ENCODE assay signal across 31 cellular contexts in the genomic region with DNA sequence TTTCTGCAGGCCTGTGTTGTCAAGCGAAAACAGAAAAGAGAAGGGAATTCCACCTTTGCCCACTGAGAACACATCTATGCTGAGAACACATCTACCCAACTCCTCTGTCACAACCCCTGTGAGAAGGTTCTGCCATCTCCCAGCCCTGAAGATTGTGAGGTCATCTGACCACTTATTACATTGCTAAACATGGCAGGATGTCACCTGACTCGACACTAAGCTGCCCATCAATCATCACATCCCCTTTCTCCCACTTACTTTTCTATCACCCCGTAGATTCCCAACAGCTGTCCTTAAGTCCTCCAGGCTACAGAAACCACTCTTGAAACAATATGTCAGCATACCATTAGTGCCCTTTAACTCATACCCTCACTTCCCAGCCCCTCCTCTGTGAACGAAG.
"Had no signal": no experiment of that assay in that cellular context is flagged by ENCODE, and none has a peak within 500 bp of the region (broad histone marks: within the 10 kb centered on the region; RNA-seq: fewer than 3 reads in every experiment).

No MANE protein-coding gene starts in this region.

- H3K4me3 Mint-ChIP-seq: mesothelial cell of epicardium; naive thymus-derived CD8-positive, alpha-beta T cell; stimulated activated memory B cell treated with anti-CD40 and anti-IgM and Interleukin-4, amounts not matched to agents 10 μg/mL and 1 μg/mL and 100 μg/mL, for 72 hours had no signal

- H3K27ac Mint-ChIP-seq: mesothelial cell of epicardium; naive thymus-derived CD8-positive, alpha-beta T cell; stimulated activated memory B cell treated with anti-CD40 and anti-IgM and Interleukin-4, amounts not matched to agents 10 μg/mL and 1 μg/mL and 100 μg/mL, for 72 hours had no signal

- H3K36me3 Mint-ChIP-seq: mesothelial cell of epicardium; stimulated activated memory B cell treated with anti-CD40 and anti-IgM and Interleukin-4, amounts not matched to agents 10 μg/mL and 1 μg/mL and 100 μg/mL, for 72 hours had no signal

- H3K9me3 ChIP-seq: esophagus squamous epithelium, mucosa of descending colon, ovary, thoracic aorta, upper lobe of left lung, uterus had no signal

- H3K27ac ChIP-seq: coronary artery, esophagus squamous epithelium, heart right ventricle, left lung, ovary, psoas muscle, sigmoid colon, skin epidermis, spleen, thoracic aorta, tibial nerve, upper lobe of left lung, uterus had no signal

- FAIRE-seq: endothelial cell of umbilical vein, islet of Langerhans had no signal

- H3K36me3 ChIP-seq: esophagus squamous epithelium, heart right ventricle, left lung, ovary, sigmoid colon, spleen, thoracic aorta, tibial nerve, upper lobe of left lung, uterus had no signal

- H3K27me3 ChIP-seq: left lung, ovary, sigmoid colon, upper lobe of left lung, uterus had no signal

- H3K4me3 ChIP-seq: coronary artery, esophagus squamous epithelium, heart right ventricle, left lung, mucosa of descending colon, ovary, psoas muscle, sigmoid colon, skin epidermis, spleen, thoracic aorta, tibial nerve, upper lobe of left lung, uterus had no signal

- H3K4me1 Mint-ChIP-seq: naive thymus-derived CD8-positive, alpha-beta T cell; stimulated activated memory B cell treated with anti-CD40 and anti-IgM and Interleukin-4, amounts not matched to agents 10 μg/mL and 1 μg/mL and 100 μg/mL, for 72 hours had no signal

- DNase-seq: dermis blood vessel endothelial cell; effector memory CD4-positive, alpha-beta T cell; esophagus squamous epithelium; foreskin melanocyte; glutamatergic neuron; heart right ventricle; hippocampal formation; left cardiac atrium; left lung; mesenchymal stem cell; mucosa of descending colon; naive thymus-derived CD8-positive, alpha-beta T cell; occipital lobe; ovary; posterior cingulate gyrus; psoas muscle; right cardiac atrium; sigmoid colon; spleen; stimulated activated CD4-positive, alpha-beta T cell treated with anti-CD3 and anti-CD28 coated beads, Interleukin-4, amount 100 ng/mL, for 4 hours; stimulated activated naive CD8-positive, alpha-beta T cell treated with anti-CD3 and anti-CD28 coated beads, Interleukin-15, Interleukin-2, amounts not matched to agents 100 U/mL and 50 U/mL, for 24 hours; upper lobe of left lung; uterus had no signal

- ATAC-seq: left cardiac atrium; left lung; mucosa of descending colon; naive thymus-derived CD8-positive, alpha-beta T cell; right cardiac atrium; stimulated activated memory B cell treated with anti-CD40 and anti-IgM and Interleukin-4, amounts not matched to agents 10 μg/mL and 1 μg/mL and 100 μg/mL, for 72 hours; stimulated activated naive CD8-positive, alpha-beta T cell treated with anti-CD3 and anti-CD28 coated beads, Interleukin-15, Interleukin-2, amounts not matched to agents 100 U/mL and 50 U/mL, for 24 hours had no signal

- H3K4me1 ChIP-seq: heart right ventricle, left lung, psoas muscle, sigmoid colon, spleen, tibial nerve, upper lobe of left lung, uterus had no signal
